In the genomic region with DNA sequence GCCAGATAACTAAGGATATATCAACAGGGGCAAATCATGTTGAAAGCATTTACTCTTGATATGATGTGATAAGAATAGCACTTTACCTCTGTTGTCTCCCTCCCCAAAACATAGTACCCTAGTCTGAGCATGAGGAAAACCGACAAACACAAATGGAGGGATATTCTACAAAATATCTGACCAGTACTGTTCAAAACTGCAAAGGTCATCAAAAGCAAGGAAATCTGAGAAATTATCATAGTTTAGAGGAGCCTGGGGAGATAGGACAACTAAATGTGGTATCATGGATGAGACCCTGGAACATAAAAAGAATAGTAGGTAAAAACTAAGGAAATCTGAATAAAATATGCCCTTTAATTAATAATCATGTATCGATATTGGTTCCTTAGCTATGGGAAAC, we compare ENCODE assay signal across 2 cellular contexts.
A peak's percentile ranks its signal among the peaks of the same experiment; 100 is the strongest.
TF ChIP-seq lines count a peak whose summit lies in the region.

No MANE protein-coding gene starts in this region.

TF ChIP-seq in HepG2, 621 proteins besides CTCF, POLR2A, EP300 and RAD21 (continues in another document):
- TF ChIP-seq, protein P1, sequence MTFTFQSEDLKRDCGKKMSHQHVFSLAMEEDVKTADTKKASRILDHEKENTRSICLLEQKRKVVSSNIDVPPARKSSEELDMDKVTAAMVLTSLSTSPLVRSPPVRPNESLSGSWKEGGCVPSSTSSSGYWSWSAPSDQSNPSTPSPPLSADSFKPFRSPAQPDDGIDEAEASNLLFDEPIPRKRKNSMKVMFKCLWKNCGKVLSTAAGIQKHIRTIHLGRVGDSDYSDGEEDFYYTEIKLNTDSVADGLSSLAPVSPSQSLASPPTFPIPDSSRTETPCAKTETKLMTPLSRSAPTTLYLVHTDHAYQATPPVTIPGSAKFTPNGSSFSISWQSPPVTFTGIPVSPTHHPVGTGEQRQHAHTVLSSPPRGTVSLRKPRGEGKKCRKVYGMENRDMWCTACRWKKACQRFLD (CRISPR knock-in tag; IDR thresholded peaks at IDR 0.05; ENCODE audit: borderline replicate concordance) = no peak
- TF ChIP-seq, protein P2, sequence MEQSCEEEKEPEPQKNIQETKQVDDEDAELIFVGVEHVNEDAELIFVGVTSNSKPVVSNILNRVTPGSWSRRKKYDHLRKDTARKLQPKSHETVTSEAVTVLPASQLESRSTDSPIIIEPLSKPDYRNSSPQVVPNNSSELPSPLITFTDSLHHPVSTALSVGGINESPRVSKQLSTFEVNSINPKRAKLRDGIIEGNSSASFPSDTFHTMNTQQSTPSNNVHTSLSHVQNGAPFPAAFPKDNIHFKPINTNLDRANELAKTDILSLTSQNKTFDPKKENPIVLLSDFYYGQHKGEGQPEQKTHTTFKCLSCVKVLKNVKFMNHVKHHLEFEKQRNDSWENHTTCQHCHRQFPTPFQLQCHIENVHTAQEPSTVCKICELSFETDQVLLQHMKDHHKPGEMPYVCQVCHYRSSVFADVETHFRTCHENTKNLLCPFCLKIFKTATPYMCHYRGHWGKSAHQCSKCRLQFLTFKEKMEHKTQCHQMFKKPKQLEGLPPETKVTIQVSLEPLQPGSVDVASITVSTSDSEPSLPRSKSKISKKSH (CRISPR knock-in tag; IDR thresholded peaks at IDR 0.05; ENCODE audit: borderline replicate concordance) = no peak
- TF ChIP-seq ZNF660 (CRISPR knock-in tag; IDR thresholded peaks at IDR 0.05; ENCODE audit: borderline replicate concordance, low read depth) = no peak
- peak; percentile 61 to 81 for TF ChIP-seq MAFK (conservative IDR thresholded peaks at IDR 0.05 in 1 of 2, IDR thresholded peaks at IDR 0.05 in 1 of 2; ENCODE audit: low read length in 2 of 2)
- TF ChIP-seq, protein P3, sequence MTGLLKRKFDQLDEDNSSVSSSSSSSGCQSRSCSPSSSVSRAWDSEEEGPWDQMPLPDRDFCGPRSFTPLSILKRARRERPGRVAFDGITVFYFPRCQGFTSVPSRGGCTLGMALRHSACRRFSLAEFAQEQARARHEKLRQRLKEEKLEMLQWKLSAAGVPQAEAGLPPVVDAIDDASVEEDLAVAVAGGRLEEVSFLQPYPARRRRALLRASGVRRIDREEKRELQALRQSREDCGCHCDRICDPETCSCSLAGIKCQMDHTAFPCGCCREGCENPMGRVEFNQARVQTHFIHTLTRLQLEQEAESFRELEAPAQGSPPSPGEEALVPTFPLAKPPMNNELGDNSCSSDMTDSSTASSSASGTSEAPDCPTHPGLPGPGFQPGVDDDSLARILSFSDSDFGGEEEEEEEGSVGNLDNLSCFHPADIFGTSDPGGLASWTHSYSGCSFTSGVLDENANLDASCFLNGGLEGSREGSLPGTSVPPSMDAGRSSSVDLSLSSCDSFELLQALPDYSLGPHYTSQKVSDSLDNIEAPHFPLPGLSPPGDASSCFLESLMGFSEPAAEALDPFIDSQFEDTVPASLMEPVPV (CRISPR knock-in tag; IDR thresholded peaks at IDR 0.05) = no peak
- TF ChIP-seq, protein P4, sequence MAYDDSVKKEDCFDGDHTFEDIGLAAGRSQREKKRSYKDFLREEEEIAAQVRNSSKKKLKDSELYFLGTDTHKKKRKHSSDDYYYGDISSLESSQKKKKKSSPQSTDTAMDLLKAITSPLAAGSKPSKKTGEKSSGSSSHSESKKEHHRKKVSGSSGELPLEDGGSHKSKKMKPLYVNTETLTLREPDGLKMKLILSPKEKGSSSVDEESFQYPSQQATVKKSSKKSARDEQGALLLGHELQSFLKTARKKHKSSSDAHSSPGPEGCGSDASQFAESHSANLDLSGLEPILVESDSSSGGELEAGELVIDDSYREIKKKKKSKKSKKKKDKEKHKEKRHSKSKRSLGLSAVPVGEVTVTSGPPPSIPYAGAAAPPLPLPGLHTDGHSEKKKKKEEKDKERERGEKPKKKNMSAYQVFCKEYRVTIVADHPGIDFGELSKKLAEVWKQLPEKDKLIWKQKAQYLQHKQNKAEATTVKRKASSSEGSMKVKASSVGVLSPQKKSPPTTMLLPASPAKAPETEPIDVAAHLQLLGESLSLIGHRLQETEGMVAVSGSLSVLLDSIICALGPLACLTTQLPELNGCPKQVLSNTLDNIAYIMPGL (CRISPR knock-in tag; IDR thresholded peaks at IDR 0.05; ENCODE audit: borderline replicate concordance in 1 of 2, low read depth in 1 of 2) = no peak
- TF ChIP-seq ZBTB8A (CRISPR knock-in tag; IDR thresholded peaks at IDR 0.05; ENCODE audit: borderline replicate concordance, low read depth) = no peak
- TF ChIP-seq MAFF (IDR thresholded peaks at IDR 0.05; ENCODE audit: low read depth, low read length) = peak; percentile 62
- no peak for TF ChIP-seq IKZF1 (IDR thresholded peaks at IDR 0.05)
- TF ChIP-seq ZNF124 (CRISPR knock-in tag; IDR thresholded peaks at IDR 0.05) = no peak
- no peak for TF ChIP-seq SP2 (CRISPR knock-in tag; IDR thresholded peaks at IDR 0.05)
- TF ChIP-seq GMEB2 (CRISPR knock-in tag; IDR thresholded peaks at IDR 0.05; ENCODE audit: low read depth) = no peak
- TF ChIP-seq, protein P5, sequence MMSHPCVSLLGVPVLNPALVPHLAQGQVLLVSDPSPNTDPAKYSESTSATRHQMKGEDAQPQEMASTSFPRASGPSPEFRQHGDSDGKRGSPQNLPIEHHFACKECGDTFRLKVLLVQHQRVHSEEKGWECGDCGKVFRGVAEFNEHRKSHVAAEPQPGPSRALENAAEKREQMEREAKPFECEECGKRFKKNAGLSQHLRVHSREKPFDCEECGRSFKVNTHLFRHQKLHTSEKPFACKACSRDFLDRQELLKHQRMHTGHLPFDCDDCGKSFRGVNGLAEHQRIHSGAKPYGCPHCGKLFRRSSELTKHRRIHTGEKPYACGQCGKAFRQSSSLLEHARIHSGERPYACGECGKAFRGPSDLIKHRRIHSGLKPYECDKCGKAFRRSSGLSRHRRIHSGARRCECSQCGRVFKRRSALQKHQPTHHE (CRISPR knock-in tag; IDR thresholded peaks at IDR 0.05; ENCODE audit: borderline replicate concordance) = no peak
- TF ChIP-seq ZNF512 (CRISPR knock-in tag; IDR thresholded peaks at IDR 0.05) = no peak

TF ChIP-seq in IMR-90, 13 proteins besides CTCF, POLR2A, EP300 and RAD21:
- no peak for TF ChIP-seq USF2 (IDR thresholded peaks at IDR 0.05; ENCODE audit: low read depth, low read length)
- no peak for TF ChIP-seq SMC3 (IDR thresholded peaks at IDR 0.05; ENCODE audit: low read depth, low read length)
- no peak for TF ChIP-seq MXI1 (IDR thresholded peaks at IDR 0.05; ENCODE audit: borderline replicate concordance, low read depth, low read length)
- TF ChIP-seq MAFK (IDR thresholded peaks at IDR 0.05; ENCODE audit: low read depth, low read length) = peak; percentile 56
- no peak for TF ChIP-seq RFX5 (IDR thresholded peaks at IDR 0.05; ENCODE audit: low read depth, low read length)
- no peak for TF ChIP-seq CHD1 (IDR thresholded peaks at IDR 0.05; ENCODE audit: low read depth, low read length)
